Comparison of ENCODE assay signal across 8 cellular contexts in the genomic region with DNA sequence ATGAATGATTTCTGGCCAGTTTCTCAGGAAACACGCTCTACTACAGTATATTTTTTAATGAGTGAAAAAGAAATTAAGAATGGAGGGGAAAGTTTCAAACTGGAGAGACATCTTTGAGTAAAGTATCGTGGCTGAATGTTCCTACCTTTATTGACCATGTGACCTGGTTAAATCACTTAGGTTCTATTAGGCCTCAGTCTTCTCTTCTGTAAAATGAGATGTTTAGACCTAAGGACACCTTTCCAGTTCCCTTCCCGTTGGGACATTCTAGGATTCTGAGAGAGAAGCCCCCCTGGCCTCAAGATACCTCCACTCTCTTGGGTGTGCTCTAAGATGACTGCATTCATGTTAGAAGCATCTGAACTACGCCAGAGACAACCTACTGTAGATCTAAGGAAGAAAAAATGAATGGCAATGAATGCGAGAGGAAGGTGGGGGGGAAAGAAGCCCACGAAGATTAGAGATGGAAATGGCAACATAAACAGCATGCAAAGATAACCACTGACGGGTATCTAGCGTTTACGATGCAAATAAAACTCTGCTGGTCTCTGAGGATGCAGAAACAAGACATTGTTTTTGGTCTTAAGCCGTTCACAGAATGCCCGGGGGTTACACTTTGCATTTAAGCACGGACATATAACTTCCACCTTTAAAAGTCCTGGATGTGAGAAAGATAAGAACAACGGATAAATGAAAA. TPM values are rescaled to one million over a fixed set of nuclear protein-coding genes. Genes with fewer than 3 reads are reported as not detected.
A peak's percentile ranks its signal among the peaks of the same experiment; 100 is the strongest.
DNase-seq lines count a peak whose midpoint lies in the region; TF ChIP-seq lines count a peak whose summit lies in the region.

No MANE protein-coding gene starts in this region.

- H3K36me3 ChIP-seq in duodenal mucosa (ENCODE audit: control insufficient read depth in 1 of 2, insufficient read depth in 2 of 2, low read length in 2 of 2), result no peaks in the 10 kb centered on the region
- no peaks in the 10 kb centered on the region for H3K36me3 ChIP-seq in ovary

- no peaks in the 10 kb centered on the region for H3K36me3 Mint-ChIP-seq in activated naive CD4-positive, alpha-beta T cell treated with anti-CD3 and anti-CD28 coated beads, Interleukin-2, amount 50 U/mL, for 24 hours

- H3K4me3 ChIP-seq in duodenal mucosa (ENCODE audit: low read depth in 1 of 2, low read length in 2 of 2) (peak overlapping the region; percentile 83 to 84), ovary (peak overlapping the region; percentile 87)

- H3K27me3 Mint-ChIP-seq in activated naive CD4-positive, alpha-beta T cell treated with anti-CD3 and anti-CD28 coated beads, Interleukin-2, amount 50 U/mL, for 24 hours, result no peaks in the 10 kb centered on the region

- H3K27me3 ChIP-seq in duodenal mucosa (ENCODE audit: control insufficient read depth in 1 of 2, insufficient read depth in 2 of 2, low read length in 2 of 2), result no peaks in the 10 kb centered on the region
- no peaks in the 10 kb centered on the region for H3K27me3 ChIP-seq in ovary

- H3K4me1 ChIP-seq in duodenal mucosa (ENCODE audit: control insufficient read depth in 1 of 2, insufficient read depth in 2 of 2, low read length in 2 of 2) (peaks cover 24 to 32% of the 10 kb centered on the region in 2 donors), ovary (ENCODE audit: insufficient read depth) (peaks cover 9% of the 10 kb centered on the region)

- H3K9ac ChIP-seq in duodenal mucosa (ENCODE audit: low read depth in 1 of 2, low read length in 2 of 2), result peak overlapping the region; percentile 66 to 79

- 16 to 18% (median 17%) methylated on average over 13 of the region's 13 CpGs for WGBS in ovary, 3 donors

- no peak for TF ChIP-seq POLR2A in ovary (IDR thresholded peaks at IDR 0.05)

- no peaks in the 10 kb centered on the region for H3K9me3 ChIP-seq in duodenal mucosa (ENCODE audit: control insufficient read depth in 1 of 2, low read length in 2 of 2)
- no peaks in the 10 kb centered on the region for H3K9me3 ChIP-seq in ovary

- intact Hi-C loops in ovary (cut with DNase I), result no loop called here

- no peak for TF ChIP-seq EP300 in ovary (IDR thresholded peaks at IDR 0.05)

- no peak for DNase-seq in activated naive CD4-positive, alpha-beta T cell (lab: John Stamatoyannopoulos, UW)
- DNase-seq in Kasumi-1 (lab: John Stamatoyannopoulos, UW) (peak; percentile 13 to 36), ovary (no peak), NCI-H146 treated with DMSO at 0.1 percent for 48 hours (lab: John Stamatoyannopoulos, UW; ENCODE audit: unreplicated experiment) (no peak), T1000 (lab: John Stamatoyannopoulos, UW) (no peak), NCI-H1048 (lab: John Stamatoyannopoulos, UW) (no peak)

- no peak for TF ChIP-seq CTCF in ovary (IDR thresholded peaks at IDR 0.05)

- H3K9me3 Mint-ChIP-seq in activated naive CD4-positive, alpha-beta T cell treated with anti-CD3 and anti-CD28 coated beads, Interleukin-2, amount 50 U/mL, for 24 hours, result no peaks in the 10 kb centered on the region

- H3K4me3 Mint-ChIP-seq in activated naive CD4-positive, alpha-beta T cell treated with anti-CD3 and anti-CD28 coated beads, Interleukin-2, amount 50 U/mL, for 24 hours, result peak overlapping the region; percentile 96

- H3K4me1 Mint-ChIP-seq in activated naive CD4-positive, alpha-beta T cell treated with anti-CD3 and anti-CD28 coated beads, Interleukin-2, amount 50 U/mL, for 24 hours, result peaks cover 49% of the 10 kb centered on the region

- peak overlapping the region; percentile 91 for H3K27ac Mint-ChIP-seq in activated naive CD4-positive, alpha-beta T cell treated with anti-CD3 and anti-CD28 coated beads, Interleukin-2, amount 50 U/mL, for 24 hours

- H3K27ac ChIP-seq in duodenal mucosa (ENCODE audit: low read depth, low read length) (peak overlapping the region; percentile 92), ovary (peak overlapping the region; percentile 40 to 94)

RNA-seq across cellular contexts. Expression of gene CPSF6, which starts 0.6 kb away (rescaled TPM):
- 10 to 100 TPM; 46.2 to 98.0 (median 74.2) TPM for total RNA-seq in ovary
- polyA plus RNA-seq in ovary, result 10 to 100 TPM; 24.7 to 42.0 TPM

Comparison
In these comparisons a context has a peak if more than half of its experiments do, and no peak if none do; other contexts are left out.
1. DNase-seq: peak in Kasumi-1 (2 of 2); none in activated naive CD4-positive, alpha-beta T cell (0 of 4), ovary (0 of 5), NCI-H146 treated with DMSO at 0.1 percent for 48 hours (single experiment), T1000 (single experiment) and NCI-H1048 (single experiment).